Comparison of ENCODE assay signal across 25 cellular contexts in genomic region chr11:17604201-17604912, GRCh38. TPM values are rescaled to one million over a fixed set of nuclear protein-coding genes. Genes with fewer than 3 reads are reported as not detected.
"Had no signal": no experiment of that assay in that cellular context is flagged by ENCODE, and none has a peak within 500 bp of the region (broad histone marks: within the 10 kb centered on the region; RNA-seq: fewer than 3 reads in every experiment).

No MANE protein-coding gene starts in this region.

- H3K9me3 Mint-ChIP-seq: activated naive CD4-positive, alpha-beta T cell treated with anti-CD3 and anti-CD28 coated beads, Interleukin-2, amount 50 U/mL, for 24 hours; nephron had no signal

- H3K27ac Mint-ChIP-seq: activated naive CD4-positive, alpha-beta T cell treated with anti-CD3 and anti-CD28 coated beads, Interleukin-2, amount 50 U/mL, for 24 hours; brain; nephron; T-helper 17 cell had no signal

- FAIRE-seq: endothelial cell of umbilical vein had no signal

- ATAC-seq: gastrocnemius medialis, left lung, sciatic nerve, T-helper 17 cell had no signal

- H3K36me3 Mint-ChIP-seq: activated naive CD4-positive, alpha-beta T cell treated with anti-CD3 and anti-CD28 coated beads, Interleukin-2, amount 50 U/mL, for 24 hours; brain had no signal

- H3K9me3 ChIP-seq: esophagus squamous epithelium, gastrocnemius medialis, left lung, thoracic aorta had no signal

- H3K27ac ChIP-seq: esophagus squamous epithelium, gastrocnemius medialis, left lung, parathyroid adenoma, SK-N-MC, thoracic aorta had no signal

- H3K4me3 ChIP-seq: esophagus squamous epithelium, gastrocnemius medialis, left lung, SK-N-MC, smooth muscle cell, thoracic aorta had no signal

- DNase-seq: activated CD4-positive, alpha-beta T cell treated with anti-CD3 and anti-CD28 coated beads, Interleukin-2, amount 50 U/mL, for 1 hour; activated gamma-delta T cell treated with Interleukin-2 at 50 U/mL for 16 hours; activated T-cell treated with anti-CD3 and anti-CD28 coated beads for 4 hours; anterior cingulate cortex; central memory CD4-positive, alpha-beta T cell; dermis blood vessel endothelial cell; effector CD8-positive, alpha-beta T cell; esophagus squamous epithelium; gastrocnemius medialis; hippocampal formation; kidney glomerular epithelial cell; stimulated activated CD4-positive, alpha-beta T cell treated with anti-CD3 and anti-CD28 coated beads, Interleukin-2, amount 100 ng/mL, for 48 hours; stimulated activated naive CD4-positive, alpha-beta T cell; SW 1271; T-helper 17 cell had no signal

- H3K4me1 Mint-ChIP-seq: activated naive CD4-positive, alpha-beta T cell treated with anti-CD3 and anti-CD28 coated beads, Interleukin-2, amount 50 U/mL, for 24 hours had no signal

- H3K4me1 ChIP-seq: esophagus squamous epithelium, left lung, parathyroid adenoma had no signal

- H3K27me3 ChIP-seq: gastrocnemius medialis had no signal

- H3K36me3 ChIP-seq: esophagus squamous epithelium, gastrocnemius medialis, left lung, thoracic aorta had no signal

- H3K4me3 Mint-ChIP-seq: activated naive CD4-positive, alpha-beta T cell treated with anti-CD3 and anti-CD28 coated beads, Interleukin-2, amount 50 U/mL, for 24 hours; brain; nephron; T-helper 17 cell had no signal

- H3K27me3 Mint-ChIP-seq: activated naive CD4-positive, alpha-beta T cell treated with anti-CD3 and anti-CD28 coated beads, Interleukin-2, amount 50 U/mL, for 24 hours had no signal

RNA-seq across cellular contexts. Expression of gene OTOG, which starts 57.3 kb away (rescaled TPM):
- total RNA-seq: dermis blood vessel endothelial cell, endothelial cell of umbilical vein, esophagus squamous epithelium, gastrocnemius medialis, left lung, sciatic nerve, smooth muscle cell, T-helper 17 cell, thoracic aorta had no signal
- polyA plus RNA-seq: endothelial cell of umbilical vein, smooth muscle cell had no signal
